9 cellular contexts compared by ENCODE assay signal in the genomic region with DNA sequence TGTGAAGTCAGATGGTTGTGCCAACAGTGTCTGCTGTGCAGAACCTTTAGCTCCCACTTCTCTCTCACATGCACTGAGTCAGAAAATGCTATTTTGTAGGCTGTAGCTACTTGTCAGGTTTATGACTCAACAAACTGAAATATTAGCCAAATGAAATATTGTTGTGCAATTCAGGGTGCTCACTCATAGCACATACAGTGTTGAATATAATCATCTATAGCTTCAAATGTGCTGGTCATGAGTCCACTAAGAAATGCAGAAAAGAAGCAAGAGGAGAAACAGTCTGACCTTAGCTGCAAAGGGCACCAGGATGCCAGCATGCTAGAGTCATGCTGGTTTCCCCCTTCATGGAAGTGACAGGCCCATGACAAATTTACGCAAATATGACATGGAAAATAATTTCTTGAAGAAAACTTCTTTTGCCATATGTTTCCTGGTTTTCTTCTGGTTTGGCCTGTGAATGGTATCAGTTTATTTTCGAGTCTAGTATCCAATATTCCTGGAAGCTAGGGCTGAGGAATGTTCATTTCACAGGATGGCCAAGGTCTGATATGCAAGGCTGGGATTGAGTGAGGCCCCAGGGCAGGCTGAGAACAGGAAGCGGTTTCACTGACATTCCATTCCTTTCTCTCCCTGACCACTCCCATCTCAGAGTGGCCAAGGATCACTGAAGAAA. TPM values are rescaled to one million over a fixed set of nuclear protein-coding genes. Genes with fewer than 3 reads are reported as not detected.
DNase-seq lines count a peak whose midpoint lies in the region; ATAC-seq and TF ChIP-seq lines count a peak whose summit lies in the region.
"Had no signal": no experiment of that assay in that cellular context is flagged by ENCODE, and none has a peak within 500 bp of the region (broad histone marks: within the 10 kb centered on the region; RNA-seq: fewer than 3 reads in every experiment).

No MANE protein-coding gene starts in this region.

- no peaks in the 10 kb centered on the region for H3K4me1 Mint-ChIP-seq in T-helper 2 cell treated with Interferon-gamma antibody and Interleukin-4, amounts not matched to agents 5 μg/mL and 100 μg/mL, for 36 hours (ENCODE audit: low read depth)

- peaks cover 6% of the 10 kb centered on the region for H3K27me3 Mint-ChIP-seq in T-helper 2 cell treated with Interferon-gamma antibody and Interleukin-4, amounts not matched to agents 5 μg/mL and 100 μg/mL, for 36 hours (ENCODE audit: low read depth)

- H3K4me3 ChIP-seq in kidney epithelial cell (ENCODE audit: low read depth, low read length): no peak overlapping the region
- no peak overlapping the region for H3K4me3 ChIP-seq in thymus (ENCODE audit: low read length)

- peak; percentile 73; the same call in 1 of the 2 replicates for TF ChIP-seq EP300 in Ishikawa (IDR thresholded peaks at IDR 0.05; ENCODE audit: borderline replicate concordance)

- H3K27me3 ChIP-seq in kidney epithelial cell (ENCODE audit: control insufficient read depth, insufficient read depth, low read length): no peaks in the 10 kb centered on the region
- no peaks in the 10 kb centered on the region for H3K27me3 ChIP-seq in thymus (ENCODE audit: control insufficient read depth, insufficient read depth)
- H3K27me3 ChIP-seq: neutrophil had no signal

- TF ChIP-seq CTCF in kidney epithelial cell (IDR thresholded peaks at IDR 0.05; ENCODE audit: insufficient read depth, low read length, poor library complexity, severe bottlenecking): no peak

- no peaks in the 10 kb centered on the region for H3K4me1 ChIP-seq in thymus (ENCODE audit: control insufficient read depth, insufficient read depth, low read length)

- 88% methylated on average over 3 of the region's 3 CpGs for WGBS in thymus

- no peak overlapping the region for H3K27ac Mint-ChIP-seq in T-helper 2 cell treated with Interferon-gamma antibody and Interleukin-4, amounts not matched to agents 5 μg/mL and 100 μg/mL, for 36 hours

- ATAC-seq in HG03045 (IDR thresholded peaks at IDR 0.05; ENCODE audit: unreplicated experiment): no peak

- 0 out of 2 replicates have a peak, but pooled peaks have one; percentile 1 for TF ChIP-seq RAD21 in Ishikawa (IDR thresholded peaks at IDR 0.05; ENCODE audit: low read depth)

- no peaks in the 10 kb centered on the region for H3K36me3 Mint-ChIP-seq in T-helper 2 cell treated with Interferon-gamma antibody and Interleukin-4, amounts not matched to agents 5 μg/mL and 100 μg/mL, for 36 hours (ENCODE audit: low read depth)

- H3K27ac ChIP-seq in thymus (ENCODE audit: low read depth): peak overlapping the region; percentile 61
- H3K27ac ChIP-seq: neutrophil had no signal

- no peaks in the 10 kb centered on the region for H3K9me3 Mint-ChIP-seq in T-helper 2 cell treated with Interferon-gamma antibody and Interleukin-4, amounts not matched to agents 5 μg/mL and 100 μg/mL, for 36 hours

- H3K4me3 Mint-ChIP-seq in T-helper 2 cell treated with Interferon-gamma antibody and Interleukin-4, amounts not matched to agents 5 μg/mL and 100 μg/mL, for 36 hours: no peak overlapping the region

- H3K36me3 ChIP-seq in kidney epithelial cell (ENCODE audit: control insufficient read depth, insufficient read depth, low read length): no peaks in the 10 kb centered on the region
- H3K36me3 ChIP-seq in thymus (ENCODE audit: control insufficient read depth, insufficient read depth): no peaks in the 10 kb centered on the region
- H3K36me3 ChIP-seq: neutrophil had no signal

- no peaks in the 10 kb centered on the region for H3K9me3 ChIP-seq in thymus (ENCODE audit: control insufficient read depth)
- H3K9me3 ChIP-seq: neutrophil had no signal

- DNase-seq in brain pericyte (ENCODE audit: low read depth, low spot score) (peak; percentile 69), kidney epithelial cell (ENCODE audit: low read depth) (peak; percentile 86), NCI-H2029 treated with DMSO at 0.1 percent for 48 hours (lab: John Stamatoyannopoulos, UW) (no peak), GM19238 (ENCODE audit: insufficient read length, low spot score) (no peak)
- DNase-seq in T-helper 2 cell treated with Interferon-gamma antibody and Interleukin-4, amounts not matched to agents 5 μg/mL and 100 μg/mL, for 36 hours (ENCODE audit: low spot score): no peak

TF ChIP-seq in Ishikawa, 13 proteins besides CTCF, POLR2A, EP300 and RAD21:
- peak; percentile 72 for TF ChIP-seq TEAD4 (IDR thresholded peaks at IDR 0.05)
- peak; percentile 47 for TF ChIP-seq NFIC (IDR thresholded peaks at IDR 0.05)
- no peak; the same call in 1 of the 2 replicates for TF ChIP-seq TCF12 (IDR thresholded peaks at IDR 0.05; ENCODE audit: low read depth)
- peak; percentile 92 for TF ChIP-seq CEBPB (IDR thresholded peaks at IDR 0.05)

RNA-seq across cellular contexts. Expression of gene CXCL2, which starts 10.3 kb away (rescaled TPM):
- 12.5 and 30.2 TPM in 2 replicates for total RNA-seq in kidney epithelial cell
- polyA plus RNA-seq in thymus: 9.4 TPM

RNA-seq across cellular contexts. Expression of gene MTHFD2L, which starts 48.7 kb away (rescaled TPM):
- total RNA-seq in kidney epithelial cell: 9.5 and 11.0 TPM in 2 replicates
- 16.9 TPM for polyA plus RNA-seq in thymus

Comparison
In these comparisons a context has a peak if more than half of its experiments do, and no peak if none do; other contexts are left out.
1. DNase-seq: peak in brain pericyte (single experiment) and kidney epithelial cell (single experiment); none in T-helper 2 cell treated with Interferon-gamma antibody and Interleukin-4, amounts not matched to agents 5 μg/mL and 100 μg/mL, for 36 hours (single experiment), NCI-H2029 treated with DMSO at 0.1 percent for 48 hours (single experiment) and GM19238 (single experiment).